8 cellular contexts compared by ENCODE assay signal in genomic region chr16:11497329-11497805, GRCh38.
DNase-seq lines count a peak whose midpoint lies in the region; ATAC-seq and TF ChIP-seq lines count a peak whose summit lies in the region.

No MANE protein-coding gene starts in this region.

- intact Hi-C loops in body of pancreas (cut with DNase I) (no loop called here), sciatic nerve (cut with DNase I) (no loop called here)

- H3K4me1 Mint-ChIP-seq in HFFc6 (ENCODE audit: low read depth): peaks cover 32% of the 10 kb centered on the region

- peak overlapping the region; percentile 72 for H3K9ac ChIP-seq in BLaER1
- H3K9ac ChIP-seq in iPS-15b (ENCODE audit: low read depth, low read length): peak overlapping the region; percentile 1

- DNase-seq in HFFc6 (peak; percentile 74), NCI-H748 treated with DMSO at 0.1 percent for 48 hours (lab: John Stamatoyannopoulos, UW) (peak; percentile 22), body of pancreas (peak; percentile 88 to 98 (median 92)), sciatic nerve (ENCODE audit: low spot score) (peak; percentile 92), erythroblast (lab: John Stamatoyannopoulos, UW) (no peak)

- 6 to 9% methylated on average over 7 to 10 of the region's 10 CpGs for WGBS in body of pancreas, 2 donors

- peaks cover 79% of the 10 kb centered on the region for H3K4me1 ChIP-seq in BLaER1
- H3K4me1 ChIP-seq in body of pancreas: peaks cover 35% of the 10 kb centered on the region
- peaks cover 36% of the 10 kb centered on the region for H3K4me1 ChIP-seq in iPS-15b (ENCODE audit: control insufficient read depth, insufficient read depth, low read length)

- H3K27ac Mint-ChIP-seq in HFFc6: peak overlapping the region; percentile 96

- no peaks in the 10 kb centered on the region; the same call in 1 of the 2 replicates for H3K27me3 Mint-ChIP-seq in HFFc6 (ENCODE audit: insufficient read depth)

- TF ChIP-seq POLR2A in body of pancreas (IDR thresholded peaks at IDR 0.05) (no peak), erythroblast (IDR thresholded peaks at IDR 0.05; ENCODE audit: low read length) (no peak)

- peak overlapping the region; percentile 82 for H3K4me2 ChIP-seq in BLaER1

- TF ChIP-seq CTCF in HFFc6 (IDR thresholded peaks at IDR 0.05) (peak; percentile 47), body of pancreas (IDR thresholded peaks at IDR 0.05) (peak in 2 of 7 experiments; percentile 26 to 48)

- H3K36me3 ChIP-seq in BLaER1: no peaks in the 10 kb centered on the region
- H3K36me3 ChIP-seq in body of pancreas (replicated peaks in 1 of 2; ENCODE audit: insufficient read depth in 1 of 2, low read depth in 2 of 2): no peaks in the 10 kb centered on the region
- H3K36me3 ChIP-seq in iPS-15b (ENCODE audit: control insufficient read depth, insufficient read depth, low read length): no peaks in the 10 kb centered on the region

- peaks cover 4% of the 10 kb centered on the region; the same call in 1 of the 2 replicates for H3K9me3 Mint-ChIP-seq in HFFc6

- ATAC-seq in body of pancreas (peak; percentile 87), sciatic nerve (peak; percentile 93), HG03159 (IDR thresholded peaks at IDR 0.05; ENCODE audit: unreplicated experiment) (no peak)

- H3K27ac ChIP-seq in BLaER1 (peak overlapping the region; percentile 92), body of pancreas (peak overlapping the region; percentile 33 to 76 (median 71))

- no peaks in the 10 kb centered on the region for H3K36me3 Mint-ChIP-seq in HFFc6 (ENCODE audit: low read depth)

- H3K4me3 Mint-ChIP-seq in HFFc6: peak overlapping the region; percentile 70

- H4K20me1 ChIP-seq in BLaER1: no peaks in the 10 kb centered on the region

- H3K27me3 ChIP-seq in BLaER1 (no peaks in the 10 kb centered on the region), body of pancreas (no peaks in the 10 kb centered on the region), iPS-15b (ENCODE audit: control insufficient read depth, insufficient read depth, low read length) (no peaks in the 10 kb centered on the region)

- H3K4me3 ChIP-seq in BLaER1 (no peak overlapping the region), body of pancreas (no peak overlapping the region), iPS-15b (ENCODE audit: low read depth, low read length) (no peak overlapping the region)

- H3K9me3 ChIP-seq in BLaER1 (no peaks in the 10 kb centered on the region), body of pancreas (no peaks in the 10 kb centered on the region), iPS-15b (ENCODE audit: control insufficient read depth, insufficient read depth, low read length) (no peaks in the 10 kb centered on the region)

Comparison
In these comparisons a context has a peak if more than half of its experiments do, and no peak if none do; other contexts are left out.
1. DNase-seq: peak in HFFc6 (single experiment), NCI-H748 treated with DMSO at 0.1 percent for 48 hours (single experiment), body of pancreas (4 of 4) and sciatic nerve (single experiment); none in erythroblast (0 of 2).